ENCODE assay signal across 38 cellular contexts in genomic region chr18:1958798-1959197, GRCh38.
"Had no signal": no experiment of that assay in that cellular context is flagged by ENCODE, and none has a peak within 500 bp of the region (broad histone marks: within the 10 kb centered on the region; RNA-seq: fewer than 3 reads in every experiment).

No MANE protein-coding gene starts in this region.

- H3K27ac Mint-ChIP-seq: activated naive CD4-positive, alpha-beta T cell treated with anti-CD3 and anti-CD28 coated beads for 36 hours; activated naive CD4-positive, alpha-beta T cell treated with anti-CD3 and anti-CD28 coated beads, Interleukin-2, amount 10 ng/mL, durations not matched to agents 7 days and 5 days; activated naive CD4-positive, alpha-beta T cell treated with anti-CD3 and anti-CD28 coated beads, Interleukin-2, amount 50 U/mL, for 72 hours; activated naive CD8-positive, alpha-beta T cell; activated naive CD8-positive, alpha-beta T cell treated with anti-CD3 and anti-CD28 coated beads for 36 hours; activated naive CD8-positive, alpha-beta T cell treated with anti-CD3 and anti-CD28 coated beads, Interleukin-2, amount 10 ng/mL, durations not matched to agents 7 days and 5 days; activated naive CD8-positive, alpha-beta T cell treated with anti-CD3 and anti-CD28 coated beads, Interleukin-2, amount 50 U/mL, for 24 hours; activated T-cell treated with anti-CD3 and anti-CD28 coated beads, Interleukin-2, amount 50 U/mL, for 24 hours; activated T-cell treated with anti-CD3 and anti-CD28 coated beads, Interleukin-2, amount 50 U/mL, for 72 hours; activated T-helper 1 cell treated with anti-CD3 and anti-CD28 coated beads, Interleukin-12 subunit alpha, Interleukin-12 subunit beta, Interleukin-2, Interleukin-4 antibody, amounts not matched to agents 30 ng/mL and 10 ng/mL and 1 ng/mL, durations not matched to agents 14 hours and 24 hours and 36 hours; activated T-helper 17 cell treated with anti-CD3 and anti-CD28 coated beads, Interleukin-2, amount 50 U/mL, for 72 hours; activated T-helper 2 cell treated with anti-CD3 and anti-CD28 coated beads, Interferon-gamma antibody, Interleukin-2, Interleukin-4, amounts not matched to agents 10 μg/mL and 5 μg/mL and 100 μg/mL, durations not matched to agents 14 hours and 24 hours and 36 hours; brain had no signal

- H3K4me1 Mint-ChIP-seq: activated naive CD4-positive, alpha-beta T cell treated with anti-CD3 and anti-CD28 coated beads, Interleukin-2, amount 10 ng/mL, durations not matched to agents 7 days and 5 days; activated naive CD8-positive, alpha-beta T cell treated with anti-CD3 and anti-CD28 coated beads for 36 hours; activated naive CD8-positive, alpha-beta T cell treated with anti-CD3 and anti-CD28 coated beads, Interleukin-2, amount 10 ng/mL, durations not matched to agents 7 days and 5 days; activated naive CD8-positive, alpha-beta T cell treated with anti-CD3 and anti-CD28 coated beads, Interleukin-2, amount 50 U/mL, for 24 hours; activated T-helper 17 cell treated with anti-CD3 and anti-CD28 coated beads, Interleukin-2, amount 50 U/mL, for 72 hours; brain; central memory CD8-positive, alpha-beta T cell had no signal

- H3K27me3 ChIP-seq: adrenal gland, ascending aorta, body of pancreas, brain microvascular endothelial cell, breast epithelium, cardiac muscle cell had no signal

- H3K9me3 ChIP-seq: adrenal gland, ascending aorta, body of pancreas had no signal

- FAIRE-seq: astrocyte, bronchial epithelial cell had no signal

- H3K9me3 Mint-ChIP-seq: activated naive CD4-positive, alpha-beta T cell treated with anti-CD3 and anti-CD28 coated beads for 36 hours; activated naive CD4-positive, alpha-beta T cell treated with anti-CD3 and anti-CD28 coated beads, Interleukin-2, amount 10 ng/mL, durations not matched to agents 7 days and 5 days; activated naive CD4-positive, alpha-beta T cell treated with anti-CD3 and anti-CD28 coated beads, Interleukin-2, amount 50 U/mL, for 72 hours; activated naive CD8-positive, alpha-beta T cell treated with anti-CD3 and anti-CD28 coated beads for 36 hours; activated naive CD8-positive, alpha-beta T cell treated with anti-CD3 and anti-CD28 coated beads, Interleukin-2, amount 10 ng/mL, durations not matched to agents 7 days and 5 days; activated naive CD8-positive, alpha-beta T cell treated with anti-CD3 and anti-CD28 coated beads, Interleukin-2, amount 50 U/mL, for 24 hours; activated T-cell treated with anti-CD3 and anti-CD28 coated beads, Interleukin-2, amount 50 U/mL, for 24 hours; activated T-cell treated with anti-CD3 and anti-CD28 coated beads, Interleukin-2, amount 50 U/mL, for 4 hours; activated T-helper 1 cell treated with anti-CD3 and anti-CD28 coated beads, Interleukin-12 subunit alpha, Interleukin-12 subunit beta, Interleukin-2, Interleukin-4 antibody, amounts not matched to agents 30 ng/mL and 10 ng/mL and 1 ng/mL, durations not matched to agents 14 hours and 24 hours and 36 hours; activated T-helper 17 cell treated with anti-CD3 and anti-CD28 coated beads, Interleukin-2, amount 50 U/mL, for 72 hours; activated T-helper 2 cell treated with anti-CD3 and anti-CD28 coated beads, Interferon-gamma antibody, Interleukin-2, Interleukin-4, amounts not matched to agents 10 μg/mL and 5 μg/mL and 100 μg/mL, durations not matched to agents 14 hours and 24 hours and 36 hours; central memory CD8-positive, alpha-beta T cell had no signal

- H3K27me3 Mint-ChIP-seq: activated naive CD4-positive, alpha-beta T cell treated with anti-CD3 and anti-CD28 coated beads, Interleukin-2, amount 10 ng/mL, durations not matched to agents 7 days and 5 days; activated naive CD8-positive, alpha-beta T cell; activated naive CD8-positive, alpha-beta T cell treated with anti-CD3 and anti-CD28 coated beads for 36 hours; activated naive CD8-positive, alpha-beta T cell treated with anti-CD3 and anti-CD28 coated beads, Interleukin-2, amount 10 ng/mL, durations not matched to agents 7 days and 5 days; activated T-cell treated with anti-CD3 and anti-CD28 coated beads, Interleukin-2, amount 50 U/mL, for 24 hours; activated T-helper 17 cell treated with anti-CD3 and anti-CD28 coated beads, Interleukin-2, amount 50 U/mL, for 72 hours; brain; central memory CD8-positive, alpha-beta T cell had no signal

- ATAC-seq: activated naive CD4-positive, alpha-beta T cell treated with anti-CD3 and anti-CD28 coated beads, Interleukin-2, amount 50 U/mL, for 72 hours; activated naive CD8-positive, alpha-beta T cell treated with anti-CD3 and anti-CD28 coated beads, Interleukin-2, amount 50 U/mL, for 24 hours; activated T-cell treated with anti-CD3 and anti-CD28 coated beads, Interleukin-2, amount 50 U/mL, for 4 hours; activated T-cell treated with anti-CD3 and anti-CD28 coated beads, Interleukin-2, amount 50 U/mL, for 72 hours; activated T-helper 17 cell treated with anti-CD3 and anti-CD28 coated beads, Interleukin-2, amount 50 U/mL, for 72 hours; body of pancreas had no signal

- DNase-seq: activated effector memory CD4-positive, alpha-beta T cell treated with anti-CD3 and anti-CD28 coated beads, Interleukin-2, amount 50 U/mL, for 16 hours; activated effector memory CD4-positive, alpha-beta T cell treated with Interleukin-2 at 50 U/mL for 16 hours; activated gamma-delta T cell; activated gamma-delta T cell treated with Interleukin-2 at 50 U/mL for 16 hours; activated naive CD4-positive, alpha-beta T cell treated with anti-CD3 and anti-CD28 coated beads for 36 hours; activated naive CD4-positive, alpha-beta T cell treated with anti-CD3 and anti-CD28 coated beads, Interleukin-2, amount 10 ng/mL, durations not matched to agents 7 days and 5 days; activated naive CD4-positive, alpha-beta T cell treated with anti-CD3 and anti-CD28 coated beads, Interleukin-2, amount 50 U/mL, for 16 hours; activated naive CD4-positive, alpha-beta T cell treated with Interleukin-2 at 50 U/mL for 16 hours; activated naive CD8-positive, alpha-beta T cell treated with anti-CD3 and anti-CD28 coated beads for 36 hours; activated naive CD8-positive, alpha-beta T cell treated with anti-CD3 and anti-CD28 coated beads, Interleukin-2, amount 10 ng/mL, durations not matched to agents 7 days and 5 days; activated naive CD8-positive, alpha-beta T cell treated with anti-CD3 and anti-CD28 coated beads, Interleukin-2, amount 50 U/mL, for 24 hours; activated T-cell treated with anti-CD3 and anti-CD28 coated beads, Interleukin-2, amount 50 U/mL, for 1 hour; activated T-cell treated with anti-CD3 and anti-CD28 coated beads, Interleukin-2, amount 50 U/mL, for 24 hours; activated T-cell treated with anti-CD3 and anti-CD28 coated beads, Interleukin-2, amount 50 U/mL, for 4 hours; activated T-cell treated with anti-CD3 and anti-CD28 coated beads, Interleukin-2, amount 50 U/mL, for 48 hours; activated T-cell treated with anti-CD3 and anti-CD28 coated beads, Interleukin-2, amount 50 U/mL, for 72 hours; adrenal gland; amniotic stem cell; amygdala; anterior cingulate cortex; aorta; body of pancreas; brain microvascular endothelial cell; caudate nucleus; central memory CD4-positive, alpha-beta T cell; cerebellar nuclear complex had no signal

- H3K4me1 ChIP-seq: adrenal gland, ascending aorta, body of pancreas, breast epithelium had no signal

- H3K36me3 Mint-ChIP-seq: activated naive CD4-positive, alpha-beta T cell treated with anti-CD3 and anti-CD28 coated beads, Interleukin-2, amount 10 ng/mL, durations not matched to agents 7 days and 5 days; activated naive CD4-positive, alpha-beta T cell treated with anti-CD3 and anti-CD28 coated beads, Interleukin-2, amount 50 U/mL, for 72 hours; activated naive CD8-positive, alpha-beta T cell; activated naive CD8-positive, alpha-beta T cell treated with anti-CD3 and anti-CD28 coated beads for 36 hours; activated naive CD8-positive, alpha-beta T cell treated with anti-CD3 and anti-CD28 coated beads, Interleukin-2, amount 10 ng/mL, durations not matched to agents 7 days and 5 days; brain had no signal

- H3K36me3 ChIP-seq: adrenal gland, ascending aorta, brain microvascular endothelial cell, breast epithelium, cardiac muscle cell had no signal

- H3K27ac ChIP-seq: adrenal gland, ascending aorta, body of pancreas, brain microvascular endothelial cell, breast epithelium, cardiac muscle cell had no signal

- H3K4me3 Mint-ChIP-seq: activated naive CD4-positive, alpha-beta T cell treated with anti-CD3 and anti-CD28 coated beads for 36 hours; activated naive CD4-positive, alpha-beta T cell treated with anti-CD3 and anti-CD28 coated beads, Interleukin-2, amount 10 ng/mL, durations not matched to agents 7 days and 5 days; activated naive CD8-positive, alpha-beta T cell; activated naive CD8-positive, alpha-beta T cell treated with anti-CD3 and anti-CD28 coated beads for 36 hours; activated naive CD8-positive, alpha-beta T cell treated with anti-CD3 and anti-CD28 coated beads, Interleukin-2, amount 10 ng/mL, durations not matched to agents 7 days and 5 days; activated naive CD8-positive, alpha-beta T cell treated with anti-CD3 and anti-CD28 coated beads, Interleukin-2, amount 50 U/mL, for 24 hours; activated T-cell treated with anti-CD3 and anti-CD28 coated beads, Interleukin-2, amount 50 U/mL, for 24 hours; activated T-cell treated with anti-CD3 and anti-CD28 coated beads, Interleukin-2, amount 50 U/mL, for 4 hours; activated T-cell treated with anti-CD3 and anti-CD28 coated beads, Interleukin-2, amount 50 U/mL, for 72 hours; activated T-helper 1 cell treated with anti-CD3 and anti-CD28 coated beads, Interleukin-12 subunit alpha, Interleukin-12 subunit beta, Interleukin-2, Interleukin-4 antibody, amounts not matched to agents 30 ng/mL and 10 ng/mL and 1 ng/mL, durations not matched to agents 14 hours and 24 hours and 36 hours; activated T-helper 17 cell treated with anti-CD3 and anti-CD28 coated beads, Interleukin-2, amount 50 U/mL, for 72 hours; brain; central memory CD8-positive, alpha-beta T cell had no signal

- H3K4me3 ChIP-seq: adrenal gland, ascending aorta, body of pancreas, breast epithelium, cardiac muscle cell had no signal
